ENCODE assay signal across 8 cellular contexts in genomic region chrX:129450123-129450522, GRCh38.
"Had no signal": no experiment of that assay in that cellular context is flagged by ENCODE, and none has a peak within 500 bp of the region (broad histone marks: within the 10 kb centered on the region; RNA-seq: fewer than 3 reads in every experiment).

No MANE protein-coding gene starts in this region.

- H3K9ac ChIP-seq: GM23248, KMS-11 had no signal

- H3K36me3 ChIP-seq: HAP-1 had no signal

- H3K4me1 Mint-ChIP-seq: IgD-negative memory B cell had no signal

- ATAC-seq: HCT116 had no signal

- H3K4me3 ChIP-seq: GM23248, HAP-1 had no signal

- H2AFZ ChIP-seq: GM23248 had no signal

- H3K27ac ChIP-seq: GM23248, KMS-11 had no signal

- H3K4me2 ChIP-seq: KMS-11 had no signal

- H3K27ac Mint-ChIP-seq: IgD-negative memory B cell had no signal

- H3K9me3 ChIP-seq: HAP-1 had no signal

- H3K36me3 Mint-ChIP-seq: IgD-negative memory B cell had no signal

- DNase-seq: GM23248, GOT3, H7, KBM-7 had no signal

- H3K4me3 Mint-ChIP-seq: IgD-negative memory B cell had no signal
